Comparison of ENCODE assay signal across 38 cellular contexts in the genomic region with DNA sequence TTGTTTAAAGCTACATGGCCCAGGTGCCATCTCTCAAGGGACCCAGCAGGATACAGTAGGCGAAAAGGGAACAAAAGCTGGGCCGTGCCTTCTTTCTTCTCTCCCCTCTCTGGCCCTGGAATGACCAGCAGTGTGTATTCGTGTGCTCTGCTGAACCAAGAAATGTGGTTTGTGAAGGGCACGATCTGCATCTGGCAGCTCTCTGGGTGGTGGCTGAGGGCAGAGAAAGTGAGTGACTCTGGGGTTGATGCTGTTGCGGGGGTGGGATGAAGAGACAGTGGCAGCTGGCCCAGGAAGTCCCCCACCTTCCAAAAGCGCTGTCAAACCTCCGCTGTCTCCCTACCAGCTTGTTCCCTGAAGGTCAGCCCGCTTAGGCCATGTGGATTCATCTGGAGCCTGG.
"Had no signal": no experiment of that assay in that cellular context is flagged by ENCODE, and none has a peak within 500 bp of the region (broad histone marks: within the 10 kb centered on the region; RNA-seq: fewer than 3 reads in every experiment).

No MANE protein-coding gene starts in this region.

- ATAC-seq: activated CD4-positive, alpha-beta T cell treated with anti-CD3 and anti-CD28 coated beads for 36 hours; activated CD8-positive, alpha-beta memory T cell treated with anti-CD3 and anti-CD28 coated beads, Interleukin-2, amount 10 ng/mL, durations not matched to agents 7 days and 5 days; activated CD8-positive, alpha-beta T cell treated with anti-CD3 and anti-CD28 coated beads, Interleukin-2, amount 10 ng/mL, durations not matched to agents 7 days and 5 days; activated naive CD8-positive, alpha-beta T cell treated with anti-CD3 and anti-CD28 coated beads, Interleukin-2, amount 50 U/mL, for 24 hours; gastroesophageal sphincter; T-helper 17 cell had no signal

- H3K27ac ChIP-seq: adrenal gland, cardiac muscle cell, colonic mucosa, epithelial cell of prostate, esophagus squamous epithelium, gastroesophageal sphincter, WERI-Rb-1 had no signal

- H3K9me3 Mint-ChIP-seq: activated CD4-positive, alpha-beta memory T cell treated with anti-CD3 and anti-CD28 coated beads for 36 hours; activated CD4-positive, alpha-beta T cell treated with anti-CD3 and anti-CD28 coated beads, Interleukin-2, amount 10 ng/mL, durations not matched to agents 24 days and 14 days; activated naive CD4-positive, alpha-beta T cell treated with anti-CD3 and anti-CD28 coated beads for 36 hours; activated naive CD4-positive, alpha-beta T cell treated with anti-CD3 and anti-CD28 coated beads, Interleukin-2, amount 50 U/mL, for 24 hours; activated naive CD8-positive, alpha-beta T cell treated with anti-CD3 and anti-CD28 coated beads, Interleukin-2, amount 50 U/mL, for 24 hours; activated T-helper 1 cell treated with anti-CD3 and anti-CD28 coated beads, Interleukin-12 subunit alpha, Interleukin-12 subunit beta, Interleukin-2, Interleukin-4 antibody, amounts not matched to agents 30 ng/mL and 10 ng/mL and 1 ng/mL, durations not matched to agents 14 hours and 24 hours and 36 hours; activated T-helper 2 cell treated with anti-CD3 and anti-CD28 coated beads, Interferon-gamma antibody, Interleukin-2, Interleukin-4, amounts not matched to agents 10 μg/mL and 5 μg/mL and 100 μg/mL, durations not matched to agents 14 hours and 24 hours and 36 hours had no signal

- H3K4me1 Mint-ChIP-seq: activated CD4-positive, alpha-beta T cell treated with anti-CD3 and anti-CD28 coated beads for 36 hours had no signal

- H3K27me3 ChIP-seq: adrenal gland, cardiac muscle cell, colonic mucosa, esophagus squamous epithelium, gastroesophageal sphincter had no signal

- H3K4me1 ChIP-seq: adrenal gland, colonic mucosa had no signal

- H3K36me3 ChIP-seq: adrenal gland, breast epithelium, cardiac muscle cell, colonic mucosa, esophagus squamous epithelium, gastroesophageal sphincter, WERI-Rb-1 had no signal

- DNase-seq: activated CD4-positive, alpha-beta memory T cell treated with anti-CD3 and anti-CD28 coated beads for 36 hours; activated CD4-positive, alpha-beta T cell treated with anti-CD3 and anti-CD28 coated beads for 36 hours; activated CD4-positive, alpha-beta T cell treated with anti-CD3 and anti-CD28 coated beads, Interleukin-2, amount 10 ng/mL, durations not matched to agents 24 days and 14 days; activated CD4-positive, CD25-positive, alpha-beta regulatory T cell; activated CD4-positive, CD25-positive, alpha-beta regulatory T cell treated with anti-CD3 and anti-CD28 coated beads, Interleukin-2, amount 50 U/mL, for 72 hours; activated CD8-positive, alpha-beta memory T cell treated with anti-CD3 and anti-CD28 coated beads, Interleukin-2, amount 10 ng/mL, durations not matched to agents 7 days and 5 days; activated CD8-positive, alpha-beta memory T cell treated with anti-CD3 and anti-CD28 coated beads, Interleukin-2, amount 50 U/mL, for 4 hours; activated CD8-positive, alpha-beta T cell treated with anti-CD3 and anti-CD28 coated beads, Interleukin-2, amount 10 ng/mL, durations not matched to agents 7 days and 5 days; activated effector memory CD4-positive, alpha-beta T cell treated with anti-CD3 and anti-CD28 coated beads, Interleukin-2, amount 50 U/mL, for 16 hours; activated naive CD4-positive, alpha-beta T cell treated with anti-CD3 and anti-CD28 coated beads for 36 hours; activated naive CD8-positive, alpha-beta T cell treated with anti-CD3 and anti-CD28 coated beads for 36 hours; activated naive CD8-positive, alpha-beta T cell treated with anti-CD3 and anti-CD28 coated beads, Interleukin-2, amount 50 U/mL, for 24 hours; activated T-cell treated with anti-CD3 and anti-CD28 coated beads, Interleukin-2, amount 50 U/mL, for 1 hour; activated T-cell treated with anti-CD3 and anti-CD28 coated beads, Interleukin-2, amount 50 U/mL, for 48 hours; adrenal gland; amygdala; aorta; central memory CD4-positive, alpha-beta T cell; cerebellar nuclear complex; colonic mucosa; effector CD8-positive, alpha-beta T cell; esophagus squamous epithelium; foreskin melanocyte; T-helper 1 cell; T-helper 17 cell; T1000; WERI-Rb-1 had no signal

- H3K4me3 Mint-ChIP-seq: activated CD4-positive, alpha-beta memory T cell treated with anti-CD3 and anti-CD28 coated beads for 36 hours; activated CD4-positive, alpha-beta T cell treated with anti-CD3 and anti-CD28 coated beads for 36 hours; activated CD4-positive, alpha-beta T cell treated with anti-CD3 and anti-CD28 coated beads, Interleukin-2, amount 10 ng/mL, durations not matched to agents 24 days and 14 days; activated CD8-positive, alpha-beta memory T cell treated with anti-CD3 and anti-CD28 coated beads, Interleukin-2, amount 10 ng/mL, durations not matched to agents 7 days and 5 days; activated CD8-positive, alpha-beta T cell treated with anti-CD3 and anti-CD28 coated beads, Interleukin-2, amount 10 ng/mL, durations not matched to agents 7 days and 5 days; activated naive CD4-positive, alpha-beta T cell treated with anti-CD3 and anti-CD28 coated beads for 36 hours; activated naive CD4-positive, alpha-beta T cell treated with anti-CD3 and anti-CD28 coated beads, Interleukin-2, amount 50 U/mL, for 24 hours; activated naive CD8-positive, alpha-beta T cell treated with anti-CD3 and anti-CD28 coated beads for 36 hours; activated naive CD8-positive, alpha-beta T cell treated with anti-CD3 and anti-CD28 coated beads, Interleukin-2, amount 50 U/mL, for 24 hours; activated T-helper 1 cell treated with anti-CD3 and anti-CD28 coated beads, Interleukin-12 subunit alpha, Interleukin-12 subunit beta, Interleukin-2, Interleukin-4 antibody, amounts not matched to agents 30 ng/mL and 10 ng/mL and 1 ng/mL, durations not matched to agents 14 hours and 24 hours and 36 hours; brain; T-helper 17 cell; T-helper 2 cell treated with Interferon-gamma antibody and Interleukin-4, amounts not matched to agents 5 μg/mL and 100 μg/mL, for 36 hours had no signal

- H3K9me3 ChIP-seq: adrenal gland, colonic mucosa, esophagus squamous epithelium, gastroesophageal sphincter had no signal

- FAIRE-seq: endometrium, endothelial cell of umbilical vein had no signal

- H3K27ac Mint-ChIP-seq: activated CD4-positive, alpha-beta memory T cell treated with anti-CD3 and anti-CD28 coated beads for 36 hours; activated CD4-positive, alpha-beta T cell treated with anti-CD3 and anti-CD28 coated beads for 36 hours; activated CD4-positive, alpha-beta T cell treated with anti-CD3 and anti-CD28 coated beads, Interleukin-2, amount 10 ng/mL, durations not matched to agents 24 days and 14 days; activated CD8-positive, alpha-beta memory T cell treated with anti-CD3 and anti-CD28 coated beads, Interleukin-2, amount 10 ng/mL, durations not matched to agents 7 days and 5 days; activated CD8-positive, alpha-beta T cell treated with anti-CD3 and anti-CD28 coated beads, Interleukin-2, amount 10 ng/mL, durations not matched to agents 7 days and 5 days; activated naive CD4-positive, alpha-beta T cell treated with anti-CD3 and anti-CD28 coated beads for 36 hours; activated naive CD4-positive, alpha-beta T cell treated with anti-CD3 and anti-CD28 coated beads, Interleukin-2, amount 50 U/mL, for 24 hours; activated naive CD8-positive, alpha-beta T cell treated with anti-CD3 and anti-CD28 coated beads for 36 hours; activated naive CD8-positive, alpha-beta T cell treated with anti-CD3 and anti-CD28 coated beads, Interleukin-2, amount 50 U/mL, for 24 hours; activated T-helper 1 cell treated with anti-CD3 and anti-CD28 coated beads, Interleukin-12 subunit alpha, Interleukin-12 subunit beta, Interleukin-2, Interleukin-4 antibody, amounts not matched to agents 30 ng/mL and 10 ng/mL and 1 ng/mL, durations not matched to agents 14 hours and 24 hours and 36 hours; activated T-helper 2 cell treated with anti-CD3 and anti-CD28 coated beads, Interferon-gamma antibody, Interleukin-2, Interleukin-4, amounts not matched to agents 10 μg/mL and 5 μg/mL and 100 μg/mL, durations not matched to agents 14 hours and 24 hours and 36 hours; brain; T-helper 17 cell; T-helper 2 cell treated with Interferon-gamma antibody and Interleukin-4, amounts not matched to agents 5 μg/mL and 100 μg/mL, for 36 hours had no signal

- H3K4me3 ChIP-seq: adrenal gland, breast epithelium, cardiac muscle cell, colonic mucosa, esophagus squamous epithelium, gastroesophageal sphincter had no signal

- H3K27me3 Mint-ChIP-seq: activated CD4-positive, alpha-beta memory T cell treated with anti-CD3 and anti-CD28 coated beads for 36 hours; activated CD4-positive, alpha-beta T cell treated with anti-CD3 and anti-CD28 coated beads for 36 hours; activated CD8-positive, alpha-beta memory T cell treated with anti-CD3 and anti-CD28 coated beads, Interleukin-2, amount 10 ng/mL, durations not matched to agents 7 days and 5 days; activated naive CD4-positive, alpha-beta T cell treated with anti-CD3 and anti-CD28 coated beads, Interleukin-2, amount 50 U/mL, for 24 hours; activated naive CD8-positive, alpha-beta T cell treated with anti-CD3 and anti-CD28 coated beads for 36 hours; activated naive CD8-positive, alpha-beta T cell treated with anti-CD3 and anti-CD28 coated beads, Interleukin-2, amount 50 U/mL, for 24 hours; T-helper 17 cell had no signal
